16 cellular contexts compared by ENCODE assay signal in the genomic region with DNA sequence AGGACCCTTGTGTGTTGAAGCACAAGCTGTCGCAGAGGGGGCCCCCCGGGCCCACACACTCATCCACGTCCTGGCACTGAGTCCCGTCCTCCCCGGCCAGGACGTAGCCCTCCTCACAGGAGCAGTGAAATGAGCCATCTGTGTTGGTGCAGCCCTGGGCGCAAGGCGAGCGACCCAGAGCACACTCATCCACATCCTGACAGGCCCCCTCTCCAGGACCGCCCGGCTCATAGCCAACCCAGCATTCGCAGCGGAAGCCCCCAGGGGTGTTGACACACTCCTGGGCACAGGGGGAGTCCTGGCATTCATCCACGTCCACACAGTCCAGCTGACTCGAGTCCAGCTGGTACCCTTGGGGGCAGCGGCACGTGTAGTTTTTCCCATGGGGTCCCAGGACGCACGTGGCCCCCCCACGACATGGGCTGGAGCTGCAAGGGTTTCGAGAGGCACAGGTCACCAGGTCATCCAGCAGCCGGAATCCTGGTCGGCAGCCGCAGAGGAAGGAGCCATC. TPM values are rescaled to one million over a fixed set of nuclear protein-coding genes. Genes with fewer than 3 reads are reported as not detected.
DNase-seq lines count a peak whose midpoint lies in the region; TF ChIP-seq lines count a peak whose summit lies in the region.
"Had no signal": no experiment of that assay in that cellular context is flagged by ENCODE, and none has a peak within 500 bp of the region (broad histone marks: within the 10 kb centered on the region; RNA-seq: fewer than 3 reads in every experiment).

No MANE protein-coding gene starts in this region.

- CTCF ChIA-PET in OCI-LY7 (lab: Charles Lee; ENCODE audit: unreplicated experiment): no interaction called here

- peak overlapping the region; percentile 56 for H3K9ac ChIP-seq in mucosa of stomach (ENCODE audit: low read length)

- H3K79me2 ChIP-seq in OCI-LY7 (ENCODE audit: insufficient read depth, low read depth, low read length): no peaks in the 10 kb centered on the region

- no peak overlapping the region for H2AFZ ChIP-seq in OCI-LY7 (ENCODE audit: low read length)

- 60 to 80% methylated on average over 1 of the region's 24 CpGs for WGBS in esophagus squamous epithelium, 2 donors
- WGBS in testis, 2 donors: 55 to 74% methylated on average over 8 to 23 of the region's 24 CpGs

- intact Hi-C loops in esophagus squamous epithelium (cut with DNase I): no loop called here
- intact Hi-C loops in testis (cut with DNase I; ENCODE audit: low total_unique reads): no loop called here
- intact Hi-C loops in OCI-LY7 (cut with micrococcal nuclease; ENCODE audit: unreplicated experiment): no loop called here

- POLR2A ChIA-PET in OCI-LY7 (lab: Charles Lee): no interaction called here

- no peaks in the 10 kb centered on the region for H4K20me1 ChIP-seq in OCI-LY7 (ENCODE audit: insufficient read depth, low read length)

- peak overlapping the region; percentile 38 to 83 (median 54) for H3K27ac ChIP-seq in Peyer's patch
- H3K27ac ChIP-seq in esophagus squamous epithelium: peak overlapping the region; percentile 69 to 92 (median 84)
- H3K27ac ChIP-seq in testis: peak overlapping the region; percentile 47 to 91
- H3K27ac ChIP-seq in OCI-LY7 (ENCODE audit: low read depth, low read length, poor library complexity, severe bottlenecking): no peak overlapping the region

- no peaks in the 10 kb centered on the region for H3K9me2 ChIP-seq in OCI-LY7 (ENCODE audit: insufficient read depth, low read length)

- H3K27me3 ChIP-seq in Peyer's patch (no peaks in the 10 kb centered on the region), esophagus squamous epithelium (no peaks in the 10 kb centered on the region), mucosa of stomach (ENCODE audit: control insufficient read depth, insufficient read depth, low read length) (peaks cover 6% of the 10 kb centered on the region), testis (no peaks in the 10 kb centered on the region)

- H3K4me3 ChIP-seq in Peyer's patch (peak overlapping the region in 2 of 4 donors; percentile 25 to 34), esophagus squamous epithelium (peak overlapping the region; percentile 14 to 59 (median 36)), mucosa of stomach (ENCODE audit: low read length) (no peak overlapping the region), testis (peak overlapping the region; percentile 33 to 56), OCI-LY7 (ENCODE audit: low read depth, low read length, poor library complexity, severe bottlenecking) (no peak overlapping the region)

- no peak for TF ChIP-seq POLR2A in Peyer's patch (IDR thresholded peaks at IDR 0.05)
- TF ChIP-seq POLR2A in esophagus squamous epithelium (IDR thresholded peaks at IDR 0.05): no peak
- TF ChIP-seq POLR2A in testis (IDR thresholded peaks at IDR 0.05): no peak

- no peak for DNase-seq in Peyer's patch
- no peak for DNase-seq in esophagus squamous epithelium (lab: John Stamatoyannopoulos, UW)
- DNase-seq in testis: no peak
- no peak for DNase-seq in OCI-LY7 (ENCODE audit: low spot score)
- DNase-seq in stimulated activated naive CD4-positive, alpha-beta T cell (lab: John Stamatoyannopoulos, UW): no peak
- DNase-seq in stimulated activated naive CD4-positive, alpha-beta T cell treated with Interleukin-2 at 50 U/mL for 16 hours (lab: John Stamatoyannopoulos, UW): no peak
- DNase-seq in NCI-H1930 (lab: John Stamatoyannopoulos, UW): no peak
- DNase-seq: activated T-cell treated with anti-CD3 and anti-CD28 coated beads, Interleukin-2, amount 50 U/mL, for 24 hours; cortex of kidney; NCI-H2029; NCI-H526; RPMI8226; stimulated activated CD4-positive, alpha-beta T cell treated with anti-CD3 and anti-CD28 coated beads, Interleukin-4, amount 100 ng/mL, for 1 hour; T-helper 2 cell had no signal

- no TSS peak for BruUV-seq in OCI-LY7 (replicated peaks; lab: Mats Ljungman, UMichigan)

- H3K4me1 ChIP-seq in Peyer's patch (no peaks in the 10 kb centered on the region), esophagus squamous epithelium (peaks cover 0 to 64% (median 30%) of the 10 kb centered on the region in 3 donors), mucosa of stomach (ENCODE audit: control insufficient read depth, insufficient read depth, low read length) (no peaks in the 10 kb centered on the region), testis (peaks cover 34% of the 10 kb centered on the region), OCI-LY7 (ENCODE audit: insufficient read depth, low read length, poor library complexity, severe bottlenecking) (no peaks in the 10 kb centered on the region)

- TF ChIP-seq CTCF in Peyer's patch (IDR thresholded peaks at IDR 0.05): no peak
- TF ChIP-seq CTCF in esophagus squamous epithelium (IDR thresholded peaks at IDR 0.05): no peak
- TF ChIP-seq CTCF in testis (IDR thresholded peaks at IDR 0.05): no peak
- no peak for TF ChIP-seq CTCF in OCI-LY7 (conservative IDR thresholded peaks at IDR 0.05; ENCODE audit: low read length)

- H3K36me3 ChIP-seq in Peyer's patch (no peaks in the 10 kb centered on the region), esophagus squamous epithelium (no peaks in the 10 kb centered on the region), mucosa of stomach (ENCODE audit: control insufficient read depth, insufficient read depth, low read length) (no peaks in the 10 kb centered on the region), testis (ENCODE audit: low read depth, missing control alignments) (no peaks in the 10 kb centered on the region), OCI-LY7 (ENCODE audit: insufficient read depth, low read length) (no peaks in the 10 kb centered on the region)

- H3K4me2 ChIP-seq in OCI-LY7 (ENCODE audit: low read length): no peak overlapping the region

- H3K9me3 ChIP-seq in Peyer's patch (no peaks in the 10 kb centered on the region), esophagus squamous epithelium (no peaks in the 10 kb centered on the region), mucosa of stomach (ENCODE audit: control insufficient read depth, low read length) (no peaks in the 10 kb centered on the region), testis (no peaks in the 10 kb centered on the region), OCI-LY7 (ENCODE audit: low read length) (no peaks in the 10 kb centered on the region)

RNA-seq across cellular contexts. Expression of a gene that starts 1.2 kb away (rescaled TPM):
- total RNA-seq in Peyer's patch (10 to 100 TPM in 2 of 4 donors, 1 to 10 TPM in 2; 3.7 to 16.5 (median 9.7) TPM), esophagus squamous epithelium (10 to 100 TPM in 2 of 4 donors, 1 to 10 TPM in 2; 4.5 to 22.9 (median 14.6) TPM), testis (10 to 100 TPM in 1 of 2 donors, 1 to 10 TPM in 1; 9.4 to 14.2 TPM), OCI-LY7 (2022) (not detected in 2 replicates)
- polyA plus RNA-seq in testis (ENCODE audit: insufficient read depth, low read depth, low replicate concordance): 14.8 TPM
- total RNA-seq in OCI-LY7 (2014; rRNA removed; shearing (Covaris generic)): not detected in 2 replicates

RNA-seq across cellular contexts. Expression of a gene that starts 35.4 kb away (rescaled TPM):
- total RNA-seq in Peyer's patch: 10 to 100 TPM in 3 of 4 donors, 1 to 10 TPM in 1; 7.9 to 31.4 (median 12.9) TPM
- 10 to 100 TPM; 54.9 to 93.4 (median 75.1) TPM for total RNA-seq in esophagus squamous epithelium
- 10 to 100 TPM; 22.4 to 65.0 TPM for total RNA-seq in testis
- polyA plus RNA-seq in testis (ENCODE audit: insufficient read depth, low read depth, low replicate concordance): 11.0 TPM
- not detected in 2 replicates for total RNA-seq in OCI-LY7 (2014; rRNA removed; shearing (Covaris generic))
- total RNA-seq in OCI-LY7 (2022): not detected in 2 replicates

RNA-seq across cellular contexts. Expression of a gene that starts 49.8 kb away (rescaled TPM):
- total RNA-seq in Peyer's patch (not detected), esophagus squamous epithelium (not detected), testis (under 1 TPM in 1 of 2 donors, not detected in 1; 0.55 TPM), OCI-LY7 (2022) (not detected in 2 replicates)
- not detected for polyA plus RNA-seq in testis (ENCODE audit: insufficient read depth, low read depth, low replicate concordance)
- total RNA-seq in OCI-LY7 (2014; rRNA removed; shearing (Covaris generic)): not detected in 2 replicates
- total RNA-seq: pulmonary artery endothelial cell had no signal

Comparison
In these comparisons a context has a peak if more than half of its experiments do, and no peak if none do; other contexts are left out.
1. H3K4me3 ChIP-seq: peak in esophagus squamous epithelium (4 of 4) and testis (2 of 2); none in mucosa of stomach (single experiment) and OCI-LY7 (single experiment).
2. RNA of a gene that starts 1.2 kb away (total RNA-seq): 4.5 to 22.9 TPM in esophagus squamous epithelium, 9.4 to 14.2 TPM in testis and 3.7 to 16.5 TPM in Peyer's patch; not detected in OCI-LY7; every median in the first group is over 4 times any median in the second.
3. RNA of a gene that starts 35.4 kb away (total RNA-seq): 54.9 to 93.4 TPM in esophagus squamous epithelium, 22.4 to 65.0 TPM in testis and 7.9 to 31.4 TPM in Peyer's patch; not detected in OCI-LY7; every median in the first group is over 4 times any median in the second.